In the genomic region with DNA sequence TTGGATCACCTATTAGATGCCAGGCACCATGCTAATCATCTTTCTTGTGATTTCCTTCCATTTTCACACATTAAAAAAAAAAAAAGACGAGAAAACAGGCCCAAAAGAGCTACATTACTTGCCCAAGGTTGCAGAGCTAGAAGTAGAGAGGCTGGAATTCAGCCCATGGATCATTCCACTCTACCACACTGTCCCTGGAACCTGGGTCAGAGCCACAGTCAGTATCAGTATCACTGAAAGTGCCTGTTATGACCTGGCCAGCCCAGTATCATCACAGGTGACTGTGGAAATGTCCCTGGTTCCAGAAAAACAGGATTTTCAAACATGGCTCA, we compare ENCODE assay signal across 1 cellular context.
TF ChIP-seq lines count a peak whose summit lies in the region.

No MANE protein-coding gene starts in this region.

TF ChIP-seq in HepG2, 621 proteins besides CTCF, POLR2A, EP300 and RAD21:
- TF ChIP-seq NBN (conservative IDR thresholded peaks at IDR 0.05) (no peak), HMGA1 (CRISPR knock-in tag; conservative IDR thresholded peaks at IDR 0.05) (no peak), FOXC1 (CRISPR knock-in tag; IDR thresholded peaks at IDR 0.05; ENCODE audit: borderline replicate concordance) (no peak), SMC3 (IDR thresholded peaks at IDR 0.05; ENCODE audit: low read length) (no peak), ATF7-NPFF (CRISPR knock-in tag; IDR thresholded peaks at IDR 0.05; ENCODE audit: low read depth) (no peak), ZFAT (CRISPR knock-in tag; conservative IDR thresholded peaks at IDR 0.05) (no peak)
- TF ChIP-seq, protein P1, sequence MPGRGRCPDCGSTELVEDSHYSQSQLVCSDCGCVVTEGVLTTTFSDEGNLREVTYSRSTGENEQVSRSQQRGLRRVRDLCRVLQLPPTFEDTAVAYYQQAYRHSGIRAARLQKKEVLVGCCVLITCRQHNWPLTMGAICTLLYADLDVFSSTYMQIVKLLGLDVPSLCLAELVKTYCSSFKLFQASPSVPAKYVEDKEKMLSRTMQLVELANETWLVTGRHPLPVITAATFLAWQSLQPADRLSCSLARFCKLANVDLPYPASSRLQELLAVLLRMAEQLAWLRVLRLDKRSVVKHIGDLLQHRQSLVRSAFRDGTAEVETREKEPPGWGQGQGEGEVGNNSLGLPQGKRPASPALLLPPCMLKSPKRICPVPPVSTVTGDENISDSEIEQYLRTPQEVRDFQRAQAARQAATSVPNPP (CRISPR knock-in tag; IDR thresholded peaks at IDR 0.05), result no peak
- TF ChIP-seq, protein P2, sequence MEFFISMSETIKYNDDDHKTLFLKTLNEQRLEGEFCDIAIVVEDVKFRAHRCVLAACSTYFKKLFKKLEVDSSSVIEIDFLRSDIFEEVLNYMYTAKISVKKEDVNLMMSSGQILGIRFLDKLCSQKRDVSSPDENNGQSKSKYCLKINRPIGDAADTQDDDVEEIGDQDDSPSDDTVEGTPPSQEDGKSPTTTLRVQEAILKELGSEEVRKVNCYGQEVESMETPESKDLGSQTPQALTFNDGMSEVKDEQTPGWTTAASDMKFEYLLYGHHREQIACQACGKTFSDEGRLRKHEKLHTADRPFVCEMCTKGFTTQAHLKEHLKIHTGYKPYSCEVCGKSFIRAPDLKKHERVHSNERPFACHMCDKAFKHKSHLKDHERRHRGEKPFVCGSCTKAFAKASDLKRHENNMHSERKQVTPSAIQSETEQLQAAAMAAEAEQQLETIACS (CRISPR knock-in tag; IDR thresholded peaks at IDR 0.05), result no peak
- TF ChIP-seq, protein P3, sequence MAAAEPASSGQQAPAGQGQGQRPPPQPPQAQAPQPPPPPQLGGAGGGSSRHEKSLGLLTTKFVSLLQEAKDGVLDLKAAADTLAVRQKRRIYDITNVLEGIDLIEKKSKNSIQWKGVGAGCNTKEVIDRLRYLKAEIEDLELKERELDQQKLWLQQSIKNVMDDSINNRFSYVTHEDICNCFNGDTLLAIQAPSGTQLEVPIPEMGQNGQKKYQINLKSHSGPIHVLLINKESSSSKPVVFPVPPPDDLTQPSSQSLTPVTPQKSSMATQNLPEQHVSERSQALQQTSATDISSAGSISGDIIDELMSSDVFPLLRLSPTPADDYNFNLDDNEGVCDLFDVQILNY (CRISPR knock-in tag; conservative IDR thresholded peaks at IDR 0.05), result no peak
